ENCODE assay signal across 15 cellular contexts in the genomic region with DNA sequence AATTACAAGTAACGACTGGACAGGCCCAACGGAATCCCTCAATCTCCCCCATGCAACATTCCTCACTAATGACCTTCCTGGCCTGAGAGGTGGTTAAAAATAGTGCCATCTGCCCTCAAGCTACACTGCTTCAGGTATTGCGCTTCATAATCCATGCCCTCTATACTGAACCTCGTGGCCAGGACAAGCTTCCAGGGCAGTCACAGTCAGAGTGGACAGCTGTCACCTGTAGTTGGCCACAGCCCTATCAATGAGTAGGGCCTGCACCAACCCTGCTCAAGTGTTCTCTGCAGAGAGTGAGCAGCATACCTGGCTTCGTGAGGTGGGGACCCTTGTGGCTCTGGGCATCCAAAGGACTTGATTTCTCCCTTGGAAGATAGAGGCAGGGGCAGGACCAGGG.
"Had no signal": no experiment of that assay in that cellular context is flagged by ENCODE, and none has a peak within 500 bp of the region (broad histone marks: within the 10 kb centered on the region; RNA-seq: fewer than 3 reads in every experiment).

No MANE protein-coding gene starts in this region.

- H3K9me3 ChIP-seq: lower lobe of right lung, neutrophil, upper lobe of right lung had no signal

- DNase-seq: activated B cell treated with CpG ODN at 0.5 μM for 24 hours; activated CD4-positive, alpha-beta T cell treated with anti-CD3 and anti-CD28 coated beads for 48 hours; activated CD8-positive, alpha-beta memory T cell treated with anti-CD3 and anti-CD28 coated beads, Interleukin-2, amount 50 U/mL, for 48 hours; activated CD8-positive, alpha-beta T cell treated with anti-CD3 and anti-CD28 coated beads, Interleukin-2, amount 10 ng/mL, durations not matched to agents 7 days and 5 days; activated naive CD8-positive, alpha-beta T cell treated with anti-CD3 and anti-CD28 coated beads, Interleukin-2, amount 10 ng/mL, durations not matched to agents 7 days and 5 days; anterior cingulate cortex; cerebellar nuclear complex; effector CD8-positive, alpha-beta T cell; glutamatergic neuron; lower lobe of right lung; naive thymus-derived CD4-positive, alpha-beta T cell; small intestine; upper lobe of right lung had no signal

- H3K27ac ChIP-seq: lower lobe of right lung, neutrophil had no signal

- FAIRE-seq: endothelial cell of umbilical vein, small intestine had no signal

- H3K4me3 ChIP-seq: lower lobe of right lung, upper lobe of right lung had no signal

- ATAC-seq: activated CD8-positive, alpha-beta T cell treated with anti-CD3 and anti-CD28 coated beads, Interleukin-2, amount 10 ng/mL, durations not matched to agents 7 days and 5 days; naive thymus-derived CD4-positive, alpha-beta T cell; upper lobe of right lung had no signal

- H3K27me3 ChIP-seq: neutrophil, upper lobe of right lung had no signal

- H3K36me3 ChIP-seq: lower lobe of right lung, neutrophil, upper lobe of right lung had no signal
